16 cellular contexts compared by ENCODE assay signal in genomic region chr2:10571673-10572072, GRCh38.
DNase-seq lines count a peak whose midpoint lies in the region; ATAC-seq and TF ChIP-seq lines count a peak whose summit lies in the region.
"Had no signal": no experiment of that assay in that cellular context is flagged by ENCODE, and none has a peak within 500 bp of the region (broad histone marks: within the 10 kb centered on the region; RNA-seq: fewer than 3 reads in every experiment).

No MANE protein-coding gene starts in this region.

- peaks cover 4% of the 10 kb centered on the region for H3F3A ChIP-seq in PC-3 (ENCODE audit: low read length, unreplicated experiment)

- H3K4me2 ChIP-seq in PC-3 (ENCODE audit: low read length): no peak overlapping the region

- H3K79me2 ChIP-seq in PC-3 (ENCODE audit: low read length): peaks cover 7% of the 10 kb centered on the region

- peaks cover 20% of the 10 kb centered on the region for H3K4me1 ChIP-seq in PC-3 (ENCODE audit: insufficient read depth, low read length)
- peaks cover 8% of the 10 kb centered on the region for H3K4me1 ChIP-seq in upper lobe of right lung

- intact Hi-C loops in PC-3 (cut with micrococcal nuclease): no loop called here
- intact Hi-C loops in upper lobe of right lung (cut with DNase I): no loop called here

- no peak overlapping the region for H3K4me3 Mint-ChIP-seq in activated T-cell treated with anti-CD3 and anti-CD28 coated beads, Interleukin-2, amount 50 U/mL, for 72 hours
- H3K4me3 Mint-ChIP-seq: B cell; CD4-positive, alpha-beta memory T cell had no signal

- H3K27ac Mint-ChIP-seq in activated T-cell treated with anti-CD3 and anti-CD28 coated beads, Interleukin-2, amount 50 U/mL, for 72 hours: peak overlapping the region; percentile 69

- H3K27ac ChIP-seq in PC-3 (ENCODE audit: low read length): no peak overlapping the region
- H3K27ac ChIP-seq in upper lobe of right lung: no peak overlapping the region
- H3K27ac ChIP-seq: GM23248 had no signal

- peaks cover 1 to 19% of the 10 kb centered on the region in 2 donors for H3K36me3 Mint-ChIP-seq in activated T-cell treated with anti-CD3 and anti-CD28 coated beads, Interleukin-2, amount 50 U/mL, for 72 hours (ENCODE audit: insufficient read depth in 2 of 2)

- H3K36me3 ChIP-seq in PC-3 (ENCODE audit: low read depth, low read length) (peaks cover 37% of the 10 kb centered on the region), upper lobe of right lung (peaks cover 32% of the 10 kb centered on the region)

- no peaks in the 10 kb centered on the region for H4K20me1 ChIP-seq in PC-3 (ENCODE audit: low read length)

- H3K27me3 ChIP-seq in PC-3 (ENCODE audit: low read length) (no peaks in the 10 kb centered on the region), upper lobe of right lung (no peaks in the 10 kb centered on the region)

- no peak overlapping the region for H2AFZ ChIP-seq in PC-3 (ENCODE audit: low read length)
- H2AFZ ChIP-seq: GM23248 had no signal

- no peaks in the 10 kb centered on the region for H3K27me3 Mint-ChIP-seq in activated T-cell treated with anti-CD3 and anti-CD28 coated beads, Interleukin-2, amount 50 U/mL, for 72 hours (ENCODE audit: low read depth)
- H3K27me3 Mint-ChIP-seq: B cell; CD4-positive, alpha-beta memory T cell had no signal

- CTCF ChIA-PET in PC-3 (lab: Charles Lee): no interaction called here

- POLR2A ChIA-PET in PC-3 (lab: Charles Lee; ENCODE audit: unreplicated experiment): no interaction called here

- H3K9me2 ChIP-seq in PC-3 (replicated peaks; ENCODE audit: low read length): no peaks in the 10 kb centered on the region

- H3K4me1 Mint-ChIP-seq in activated T-cell treated with anti-CD3 and anti-CD28 coated beads, Interleukin-2, amount 50 U/mL, for 72 hours (ENCODE audit: low read depth): no peaks in the 10 kb centered on the region
- H3K4me1 Mint-ChIP-seq: B cell; CD4-positive, alpha-beta memory T cell had no signal

- BruUV-seq in PC-3 (replicated peaks; lab: Mats Ljungman, UMichigan): TSS peak; percentile 15

- no peaks in the 10 kb centered on the region for H3K9me3 Mint-ChIP-seq in activated T-cell treated with anti-CD3 and anti-CD28 coated beads, Interleukin-2, amount 50 U/mL, for 72 hours
- H3K9me3 Mint-ChIP-seq: CD4-positive, alpha-beta memory T cell had no signal

- no peak overlapping the region for H3K9ac ChIP-seq in PC-3 (ENCODE audit: low read length)
- H3K9ac ChIP-seq: GM23248 had no signal

- DNase-seq in activated T-cell treated with anti-CD3 and anti-CD28 coated beads, Interleukin-2, amount 50 U/mL, for 72 hours: no peak
- no peak for DNase-seq in activated T-cell treated with anti-CD3 and anti-CD28 coated beads, Interleukin-2, amount 50 U/mL, for 1 hour
- DNase-seq in PC-3: no peak
- no peak for DNase-seq in left lobe of liver (ENCODE audit: low spot score)
- no peak for DNase-seq in upper lobe of right lung
- no peak for DNase-seq in NCI-H226
- DNase-seq: 8988T; ACHN; C1 segment of cervical spinal cord; CD4-positive, alpha-beta memory T cell; DMS53; GF-D8; GM23248; IMR-90 had no signal

- H3K4me3 ChIP-seq in PC-3 (ENCODE audit: low read length) (no peak overlapping the region), upper lobe of right lung (no peak overlapping the region)
- H3K4me3 ChIP-seq: GM23248 had no signal

- TF ChIP-seq CTCF in PC-3 (conservative IDR thresholded peaks at IDR 0.05; ENCODE audit: low read depth, low read length): no peak
- TF ChIP-seq CTCF in upper lobe of right lung (IDR thresholded peaks at IDR 0.05): no peak

- no peak for ATAC-seq in activated T-cell treated with anti-CD3 and anti-CD28 coated beads, Interleukin-2, amount 50 U/mL, for 72 hours (replicated peaks in 1 of 2)
- ATAC-seq in PC-3 (no peak), left lobe of liver (peak; percentile 52), HG03039 (IDR thresholded peaks at IDR 0.05; ENCODE audit: unreplicated experiment) (no peak), upper lobe of right lung (no peak)

- H3K9me3 ChIP-seq in PC-3 (ENCODE audit: low read length) (no peaks in the 10 kb centered on the region), upper lobe of right lung (no peaks in the 10 kb centered on the region)
